1 cellular context compared by ENCODE assay signal in genomic region chr4:139454111-139454600, GRCh38.
A peak's percentile ranks its signal among the peaks of the same experiment; 100 is the strongest.
TF ChIP-seq lines count a peak whose summit lies in the region.

Gene RAB33B, plus strand, starts transcription at chr4:139454121. Its CDS starts 75 bp downstream, at chr4:139454196.

TF ChIP-seq in HepG2, 621 proteins besides CTCF, POLR2A, EP300 and RAD21 (continued from another document and continues in another):
- TF ChIP-seq ZNF512 (CRISPR knock-in tag; IDR thresholded peaks at IDR 0.05), result no peak
- no peak for TF ChIP-seq CC2D1A (CRISPR knock-in tag; IDR thresholded peaks at IDR 0.05)
- TF ChIP-seq ATF4 (CRISPR knock-in tag; IDR thresholded peaks at IDR 0.05), result no peak; a peak in 1 of 4 replicates
- no peak for TF ChIP-seq UBTF (CRISPR knock-in tag; IDR thresholded peaks at IDR 0.05)
- TF ChIP-seq ZNF143 (CRISPR knock-in tag; IDR thresholded peaks at IDR 0.05), result no peak
- no peak for TF ChIP-seq ZNF598 (CRISPR knock-in tag; IDR thresholded peaks at IDR 0.05; ENCODE audit: borderline replicate concordance)
- TF ChIP-seq SIN3A (IDR thresholded peaks at IDR 0.05; ENCODE audit: borderline replicate concordance, low read depth, low read length), result peak; percentile 14; the same call in 1 of the 2 replicates
- TF ChIP-seq IKZF5 (CRISPR knock-in tag; IDR thresholded peaks at IDR 0.05), result 0 out of 2 replicates have a peak, but pooled peaks have one; percentile 1
- TF ChIP-seq HMGXB4 (CRISPR knock-in tag; IDR thresholded peaks at IDR 0.05; ENCODE audit: borderline replicate concordance in 1 of 2, low read depth in 1 of 2), result no peak; a peak in 2 of 4 replicates
- TF ChIP-seq ZNF691 (CRISPR knock-in tag; IDR thresholded peaks at IDR 0.05; ENCODE audit: borderline replicate concordance, low read depth), result no peak
- no peak for TF ChIP-seq ZNF496 (CRISPR knock-in tag; IDR thresholded peaks at IDR 0.05; ENCODE audit: insufficient replicate concordance)
- TF ChIP-seq ZNF672 (CRISPR knock-in tag; IDR thresholded peaks at IDR 0.05), result 0 out of 2 replicates have a peak, but pooled peaks have one; percentile 55
- no peak for TF ChIP-seq GRHL1 (CRISPR knock-in tag; conservative IDR thresholded peaks at IDR 0.05)
- no peak for TF ChIP-seq FOXO1 (CRISPR knock-in tag; IDR thresholded peaks at IDR 0.05)
- no peak for TF ChIP-seq MAF1 (CRISPR knock-in tag; IDR thresholded peaks at IDR 0.05; ENCODE audit: borderline replicate concordance)
- TF ChIP-seq MTF2 (CRISPR knock-in tag; IDR thresholded peaks at IDR 0.05; ENCODE audit: borderline replicate concordance), result no peak; the same call in none of the 2 replicates
- TF ChIP-seq SNAI1 (CRISPR knock-in tag; IDR thresholded peaks at IDR 0.05; ENCODE audit: borderline replicate concordance), result no peak
- TF ChIP-seq GLMP (CRISPR knock-in tag; IDR thresholded peaks at IDR 0.05; ENCODE audit: borderline replicate concordance), result no peak
- no peak for TF ChIP-seq CBX1 (IDR thresholded peaks at IDR 0.05; ENCODE audit: low read depth)
- TF ChIP-seq ZNF275 (CRISPR knock-in tag; IDR thresholded peaks at IDR 0.05; ENCODE audit: borderline replicate concordance), result no peak
- TF ChIP-seq MYPOP (CRISPR knock-in tag; IDR thresholded peaks at IDR 0.05), result peak; percentile 48
- no peak for TF ChIP-seq MAZ (IDR thresholded peaks at IDR 0.05; ENCODE audit: borderline replicate concordance, low read depth, low read length)
- TF ChIP-seq MAZ (CRISPR knock-in tag; IDR thresholded peaks at IDR 0.05; ENCODE audit: low read depth), result no peak
- TF ChIP-seq ZNF546 (CRISPR knock-in tag; conservative IDR thresholded peaks at IDR 0.05), result no peak
- TF ChIP-seq ZNF280B (CRISPR knock-in tag; IDR thresholded peaks at IDR 0.05; ENCODE audit: borderline replicate concordance), result no peak
- TF ChIP-seq ZNF318 (CRISPR knock-in tag; IDR thresholded peaks at IDR 0.05), result no peak
